In genomic region chr2:50770299-50770698, GRCh38 we compare ENCODE assay signal across 8 cellular contexts.
"Had no signal": no experiment of that assay in that cellular context is flagged by ENCODE, and none has a peak within 500 bp of the region (broad histone marks: within the 10 kb centered on the region; RNA-seq: fewer than 3 reads in every experiment).

No MANE protein-coding gene starts in this region.

- H3K9me3 ChIP-seq: HAP-1 had no signal

- H3K27ac ChIP-seq: GM23248, HL-60 had no signal

- H3K4me3 ChIP-seq: GM23248, HAP-1 had no signal

- DNase-seq: GM23248, GOT3, H7, HFFc6 had no signal

- H3K36me3 ChIP-seq: HAP-1 had no signal

- H3K9ac ChIP-seq: GM23248 had no signal

- ATAC-seq: HCT116, HepG2 had no signal
